Comparison of ENCODE assay signal across 15 cellular contexts in genomic region chr7:117605712-117606111, GRCh38.
"Had no signal": no experiment of that assay in that cellular context is flagged by ENCODE, and none has a peak within 500 bp of the region (broad histone marks: within the 10 kb centered on the region; RNA-seq: fewer than 3 reads in every experiment).

No MANE protein-coding gene starts in this region.

- H3K27me3 ChIP-seq: hepatocyte, ovary, tibial artery, upper lobe of left lung, uterus had no signal

- H3K9me3 ChIP-seq: ovary, tibial artery, upper lobe of left lung, uterus had no signal

- DNase-seq: effector CD8-positive, alpha-beta T cell; foreskin melanocyte; head of caudate nucleus; kidney; left cardiac atrium; mammary epithelial cell; natural killer cell; ovary; right cardiac atrium; stimulated activated CD4-positive, alpha-beta T cell treated with anti-CD3 and anti-CD28 coated beads, Interleukin-4, amount 100 ng/mL, for 24 hours; tibial artery; upper lobe of left lung; uterus had no signal

- H3K27ac ChIP-seq: hepatocyte, ovary, tibial artery, upper lobe of left lung, uterus had no signal

- H3K36me3 ChIP-seq: ovary, tibial artery, upper lobe of left lung, uterus had no signal

- H3K4me2 ChIP-seq: hepatocyte had no signal

- H3K4me1 ChIP-seq: tibial artery, upper lobe of left lung, uterus had no signal

- ATAC-seq: left cardiac atrium; natural killer cell; right cardiac atrium; stimulated activated memory B cell treated with anti-CD40 and anti-IgM and Interleukin-4, amounts not matched to agents 10 μg/mL and 1 μg/mL and 100 μg/mL, for 72 hours had no signal

- H3K4me3 ChIP-seq: hepatocyte, ovary, tibial artery, upper lobe of left lung, uterus had no signal
